Comparison of ENCODE assay signal across 3 cellular contexts in the genomic region with DNA sequence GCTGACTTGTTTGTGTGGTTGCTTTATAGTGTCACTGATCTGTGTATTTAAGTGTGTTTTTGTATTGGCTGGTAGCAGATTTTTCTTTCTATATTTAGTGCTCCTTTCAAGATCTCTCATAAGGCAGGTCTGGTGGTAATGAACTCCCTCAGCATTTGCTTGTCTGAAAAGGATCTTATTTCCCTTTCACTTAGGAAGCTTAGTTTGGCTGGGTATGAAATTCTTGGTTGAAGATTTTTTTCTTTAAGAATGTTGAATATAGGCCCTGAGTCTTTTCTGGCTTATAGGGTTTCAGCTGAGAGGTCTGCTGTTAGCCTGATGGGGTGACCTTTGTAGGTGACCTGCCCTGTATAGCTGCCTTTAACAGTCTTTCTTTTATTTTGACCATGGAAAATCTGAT.
TF ChIP-seq lines count a peak whose summit lies in the region.

No MANE protein-coding gene starts in this region.

TF ChIP-seq in GM12878, 131 proteins besides CTCF, POLR2A, EP300 and RAD21:
- TF ChIP-seq CBX3 (IDR thresholded peaks at IDR 0.05; ENCODE audit: borderline replicate concordance, low read depth) = 0 out of 2 replicates have a peak, but pooled peaks have one; percentile 86

TF ChIP-seq in K562, 482 proteins besides CTCF, POLR2A, EP300 and RAD21:
- TF ChIP-seq ZFP1 (CRISPR knock-in tag; IDR thresholded peaks at IDR 0.05) (peak; percentile 92), CBX3 (IDR thresholded peaks at IDR 0.05; ENCODE audit: borderline replicate concordance in 1 of 2, low read length in 2 of 2) (0 out of 3 replicates have a peak, but pooled peaks of 1 of the 2 experiments have one; percentile 21)
TF ChIP-seq in K562: peak in this region for 2; not testable (repeated sequence) for 480.

TF ChIP-seq in HepG2, 621 proteins besides CTCF, POLR2A, EP300 and RAD21:
- peak; percentile 97 for TF ChIP-seq ZFP1 (CRISPR knock-in tag; IDR thresholded peaks at IDR 0.05)
